In the genomic region with DNA sequence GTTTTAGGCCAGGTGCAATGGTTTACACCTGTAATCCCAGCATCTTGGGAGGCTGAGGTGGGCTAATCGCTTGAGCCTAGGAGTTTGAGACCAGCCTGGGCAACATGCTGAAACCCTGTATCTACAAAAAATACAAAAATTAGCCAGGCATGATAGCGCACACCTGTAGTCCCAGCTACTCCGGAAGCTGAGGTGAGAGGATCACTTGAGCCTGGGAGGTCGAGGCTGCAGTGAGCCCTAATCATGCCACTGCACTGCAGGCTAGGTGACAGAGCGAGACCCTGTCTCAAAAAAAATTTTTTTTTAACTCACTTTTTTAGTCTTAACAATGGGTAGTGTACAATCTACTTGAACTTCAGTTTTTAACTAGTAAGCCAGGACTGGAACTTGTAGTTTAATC, we compare ENCODE assay signal across 20 cellular contexts.
"Had no signal": no experiment of that assay in that cellular context is flagged by ENCODE, and none has a peak within 500 bp of the region (broad histone marks: within the 10 kb centered on the region; RNA-seq: fewer than 3 reads in every experiment).

No MANE protein-coding gene starts in this region.

- H3K27me3 Mint-ChIP-seq: activated naive CD8-positive, alpha-beta T cell treated with anti-CD3 and anti-CD28 coated beads, Interleukin-2, amount 50 U/mL, for 24 hours; activated T-helper 17 cell treated with anti-CD3 and anti-CD28 coated beads, Interleukin-2, amount 50 U/mL, for 72 hours; dendritic cell treated with granulocyte-macrophage colony-stimulating factor and Interleukin-4, amounts not matched to agents 40 ng/mL and 50 ng/mL, for 4 days; effector memory CD8-positive, alpha-beta T cell; naive thymus-derived CD8-positive, alpha-beta T cell had no signal

- ATAC-seq: activated CD4-positive, CD25-positive, alpha-beta regulatory T cell treated with anti-CD3 and anti-CD28 coated beads, Interleukin-2, amount 50 U/mL, for 24 hours; activated naive CD8-positive, alpha-beta T cell treated with anti-CD3 and anti-CD28 coated beads, Interleukin-2, amount 50 U/mL, for 24 hours; activated T-helper 17 cell treated with anti-CD3 and anti-CD28 coated beads, Interleukin-2, amount 50 U/mL, for 72 hours; effector memory CD8-positive, alpha-beta T cell; foreskin keratinocyte; naive thymus-derived CD8-positive, alpha-beta T cell; pancreas had no signal

- H3K27ac Mint-ChIP-seq: activated naive CD4-positive, alpha-beta T cell treated with anti-CD3 and anti-CD28 coated beads for 36 hours; activated naive CD8-positive, alpha-beta T cell treated with anti-CD3 and anti-CD28 coated beads, Interleukin-2, amount 50 U/mL, for 24 hours; activated T-helper 17 cell treated with anti-CD3 and anti-CD28 coated beads, Interleukin-2, amount 50 U/mL, for 72 hours; dendritic cell treated with granulocyte-macrophage colony-stimulating factor and Interleukin-4, amounts not matched to agents 40 ng/mL and 50 ng/mL, for 4 days; effector memory CD8-positive, alpha-beta T cell; naive thymus-derived CD8-positive, alpha-beta T cell had no signal

- H3K4me3 Mint-ChIP-seq: activated naive CD4-positive, alpha-beta T cell treated with anti-CD3 and anti-CD28 coated beads for 36 hours; activated naive CD8-positive, alpha-beta T cell treated with anti-CD3 and anti-CD28 coated beads, Interleukin-2, amount 50 U/mL, for 24 hours; activated T-helper 17 cell treated with anti-CD3 and anti-CD28 coated beads, Interleukin-2, amount 50 U/mL, for 72 hours; dendritic cell treated with granulocyte-macrophage colony-stimulating factor and Interleukin-4, amounts not matched to agents 40 ng/mL and 50 ng/mL, for 4 days; effector memory CD8-positive, alpha-beta T cell; naive thymus-derived CD8-positive, alpha-beta T cell had no signal

- DNase-seq: activated CD4-positive, alpha-beta T cell treated with anti-CD3 and anti-CD28 coated beads, Interleukin-2, amount 50 U/mL, for 4 hours; activated naive CD4-positive, alpha-beta T cell treated with anti-CD3 and anti-CD28 coated beads for 36 hours; activated naive CD8-positive, alpha-beta T cell treated with anti-CD3 and anti-CD28 coated beads, Interleukin-2, amount 50 U/mL, for 24 hours; activated T-cell treated with anti-CD3 and anti-CD28 coated beads for 4 hours; aorta; effector memory CD8-positive, alpha-beta T cell; foreskin keratinocyte; glutamatergic neuron; hypothalamus; kidney; left ventricle myocardium inferior; mesenchymal stem cell; naive thymus-derived CD8-positive, alpha-beta T cell; pancreas; stimulated activated CD4-positive, alpha-beta T cell treated with anti-CD3 and anti-CD28 coated beads, Interleukin-1b, Interleukin-23, amount 100 ng/mL, for 48 hours had no signal

- H3K4me1 ChIP-seq: breast epithelium, foreskin keratinocyte, pancreas had no signal

- H3K36me3 ChIP-seq: breast epithelium, left ventricle myocardium inferior, pancreas, thoracic aorta had no signal

- H3K9me3 ChIP-seq: breast epithelium, pancreas had no signal

- H3K27ac ChIP-seq: breast epithelium, foreskin keratinocyte, left ventricle myocardium inferior, pancreas, thoracic aorta had no signal

- H3K4me3 ChIP-seq: breast epithelium, left ventricle myocardium inferior, pancreas, thoracic aorta had no signal
